27 cellular contexts compared by ENCODE assay signal in the genomic region with DNA sequence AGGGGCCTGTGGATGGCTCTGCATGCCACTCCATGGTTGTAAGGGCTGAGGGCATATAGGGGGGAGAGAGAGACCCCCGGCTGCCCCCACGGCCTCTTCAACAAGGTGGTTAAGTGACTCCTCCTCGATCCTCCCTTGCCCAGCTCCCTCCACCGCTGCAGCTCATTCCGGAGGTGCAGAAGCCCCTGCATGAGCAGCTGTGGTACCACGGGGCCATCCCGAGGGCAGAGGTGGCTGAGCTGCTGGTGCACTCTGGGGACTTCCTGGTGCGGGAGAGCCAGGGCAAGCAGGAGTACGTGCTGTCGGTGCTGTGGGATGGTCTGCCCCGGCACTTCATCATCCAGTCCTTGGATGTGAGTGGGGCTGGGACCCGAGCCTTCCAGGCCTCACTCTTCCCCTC.
"Had no signal": no experiment of that assay in that cellular context is flagged by ENCODE, and none has a peak within 500 bp of the region (broad histone marks: within the 10 kb centered on the region; RNA-seq: fewer than 3 reads in every experiment).

No MANE protein-coding gene starts in this region.

- H3K4me3 Mint-ChIP-seq: endodermal cell; mesothelial cell of epicardium; naive B cell; natural killer cell treated with Interleukin-12 subunit alpha and Interleukin-12 subunit beta and Interleukin-15 and Interleukin-18, amount 100 ng/mL, for 72 hours; neural crest cell; stimulated activated naive CD8-positive, alpha-beta T cell treated with anti-CD3 and anti-CD28 coated beads, Interleukin-15, amount 100 ng/mL, for 72 hours had no signal

- FAIRE-seq: colon, keratinocyte, small intestine had no signal

- H3K27me3 Mint-ChIP-seq: naive B cell; natural killer cell treated with Interleukin-12 subunit alpha and Interleukin-12 subunit beta and Interleukin-15 and Interleukin-18, amount 100 ng/mL, for 72 hours; stimulated activated naive CD8-positive, alpha-beta T cell treated with anti-CD3 and anti-CD28 coated beads, Interleukin-15, amount 100 ng/mL, for 72 hours had no signal

- H3K36me3 Mint-ChIP-seq: naive B cell had no signal

- H3K9me3 ChIP-seq: gastrocnemius medialis, mucosa of descending colon, psoas muscle, suprapubic skin, vagina had no signal

- H3K27ac Mint-ChIP-seq: endodermal cell; mesothelial cell of epicardium; natural killer cell treated with Interleukin-12 subunit alpha and Interleukin-12 subunit beta and Interleukin-15 and Interleukin-18, amount 100 ng/mL, for 72 hours had no signal

- H3K4me3 ChIP-seq: gastrocnemius medialis, mucosa of descending colon, psoas muscle, suprapubic skin, vagina had no signal

- H3K27me3 ChIP-seq: gastrocnemius medialis, suprapubic skin, vagina had no signal

- H3K27ac ChIP-seq: epithelial cell of prostate, gastrocnemius medialis, psoas muscle, suprapubic skin, vagina had no signal

- DNase-seq: effector CD8-positive, alpha-beta T cell; endodermal cell; foreskin fibroblast; gastrocnemius medialis; head of caudate nucleus; mesenchymal stem cell; mucosa of descending colon; naive B cell; psoas muscle; small intestine; stimulated activated CD4-positive, alpha-beta T cell treated with anti-CD3 and anti-CD28 coated beads, Interleukin-12 subunit alpha, Interleukin-12 subunit beta, amount 100 ng/mL, for 4 hours; stimulated activated CD4-positive, alpha-beta T cell treated with anti-CD3 and anti-CD28 coated beads, Interleukin-1b, Interleukin-23, amount 100 ng/mL, for 48 hours; stimulated activated CD4-positive, alpha-beta T cell treated with anti-CD3 and anti-CD28 coated beads, Interleukin-4, amount 100 ng/mL, for 1 hour; stimulated activated CD8-positive, alpha-beta memory T cell treated with anti-CD3 and anti-CD28 coated beads, Interleukin-4, amount 100 ng/mL, for 48 hours; stimulated activated naive CD4-positive, alpha-beta T cell; stimulated activated naive CD8-positive, alpha-beta T cell treated with anti-CD3 and anti-CD28 coated beads, Interleukin-15, amount 100 ng/mL, for 72 hours; trophoblast cell had no signal

- ATAC-seq: gastrocnemius medialis; left lobe of liver; mucosa of descending colon; natural killer cell treated with Interleukin-12 subunit alpha and Interleukin-12 subunit beta and Interleukin-15 and Interleukin-18, amount 100 ng/mL, for 72 hours; psoas muscle; right cardiac atrium; stimulated activated naive CD8-positive, alpha-beta T cell treated with anti-CD3 and anti-CD28 coated beads, Interleukin-15, amount 100 ng/mL, for 72 hours had no signal

- H3K9me3 Mint-ChIP-seq: endodermal cell; mesothelial cell of epicardium; naive B cell; natural killer cell treated with Interleukin-12 subunit alpha and Interleukin-12 subunit beta and Interleukin-15 and Interleukin-18, amount 100 ng/mL, for 72 hours; neural crest cell; stimulated activated naive CD8-positive, alpha-beta T cell treated with anti-CD3 and anti-CD28 coated beads, Interleukin-15, amount 100 ng/mL, for 72 hours had no signal
